In the genomic region with DNA sequence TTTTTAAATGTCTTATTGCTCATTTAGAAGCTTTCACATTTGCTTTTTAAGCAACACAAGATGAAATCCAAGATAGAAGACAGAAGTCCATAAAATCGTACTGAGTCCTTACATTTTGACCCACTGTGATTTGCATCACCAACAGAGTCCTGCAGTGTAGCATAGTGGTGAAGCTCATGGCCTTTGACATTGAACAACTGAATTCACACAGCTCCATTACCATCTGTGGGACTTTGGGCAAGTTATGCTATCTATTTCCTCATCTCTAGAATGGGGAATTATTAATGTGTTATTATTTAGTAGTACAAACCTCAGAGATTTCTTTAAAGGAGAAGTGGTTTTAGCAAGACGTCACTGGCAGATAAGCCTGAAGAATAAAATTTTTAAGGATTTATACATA, we compare ENCODE assay signal across 20 cellular contexts. TPM values are rescaled to one million over a fixed set of nuclear protein-coding genes. Genes with fewer than 3 reads are reported as not detected.
A peak's percentile ranks its signal among the peaks of the same experiment; 100 is the strongest.
DNase-seq lines count a peak whose midpoint lies in the region; ATAC-seq and TF ChIP-seq lines count a peak whose summit lies in the region.
"Had no signal": no experiment of that assay in that cellular context is flagged by ENCODE, and none has a peak within 500 bp of the region (broad histone marks: within the 10 kb centered on the region; RNA-seq: fewer than 3 reads in every experiment).

No MANE protein-coding gene starts in this region.

- H3K27ac Mint-ChIP-seq in activated T-cell treated with anti-CD3 and anti-CD28 coated beads, Interleukin-2, amount 50 U/mL, for 24 hours: peak overlapping the region; percentile 93
- H3K27ac Mint-ChIP-seq in activated naive CD8-positive, alpha-beta T cell treated with anti-CD3 and anti-CD28 coated beads, Interleukin-2, amount 10 ng/mL, durations not matched to agents 7 days and 5 days: peak overlapping the region; percentile 76
- peak overlapping the region in 1 of 2 donors; percentile 96 for H3K27ac Mint-ChIP-seq in natural killer cell
- H3K27ac Mint-ChIP-seq: endodermal cell had no signal

- H3K9me3 ChIP-seq in MM.1S (replicated peaks; ENCODE audit: insufficient read depth, low read length): no peaks in the 10 kb centered on the region
- H3K9me3 ChIP-seq: breast epithelium, sigmoid colon had no signal

- peaks cover 52% of the 10 kb centered on the region for H3K4me1 ChIP-seq in MM.1S (ENCODE audit: low read length)
- H3K4me1 ChIP-seq: breast epithelium, sigmoid colon had no signal

- peaks cover 98% of the 10 kb centered on the region for H3F3A ChIP-seq in MM.1S (ENCODE audit: insufficient read depth, low read length)

- peak overlapping the region; percentile 100 for H3K27ac ChIP-seq in MM.1S (ENCODE audit: low read length)
- H3K27ac ChIP-seq: HL-60, sigmoid colon had no signal

- H4K20me1 ChIP-seq in MM.1S (ENCODE audit: insufficient read depth, low read length): no peaks in the 10 kb centered on the region

- ATAC-seq in activated naive CD8-positive, alpha-beta T cell treated with anti-CD3 and anti-CD28 coated beads, Interleukin-2, amount 10 ng/mL, durations not matched to agents 7 days and 5 days (ENCODE audit: low read depth): no peak
- no peak for ATAC-seq in natural killer cell

- H2AFZ ChIP-seq in MM.1S (ENCODE audit: low read length): no peak overlapping the region

- H3K4me1 Mint-ChIP-seq in activated T-cell treated with anti-CD3 and anti-CD28 coated beads, Interleukin-2, amount 50 U/mL, for 24 hours (ENCODE audit: low read depth): peaks cover 90% of the 10 kb centered on the region
- H3K4me1 Mint-ChIP-seq in activated naive CD8-positive, alpha-beta T cell treated with anti-CD3 and anti-CD28 coated beads, Interleukin-2, amount 10 ng/mL, durations not matched to agents 7 days and 5 days: peaks cover 71% of the 10 kb centered on the region
- H3K4me1 Mint-ChIP-seq in natural killer cell: peaks cover 86 to 87% of the 10 kb centered on the region in 2 donors

- peaks cover 98% of the 10 kb centered on the region for H3K79me2 ChIP-seq in MM.1S (ENCODE audit: low read length)

- H3K4me2 ChIP-seq in MM.1S (ENCODE audit: low read depth, low read length): peak overlapping the region; percentile 89

- intact Hi-C loops in natural killer cell (cut with micrococcal nuclease): loop anchor here (10.0 kb wide), 3 partner anchors 182 to 1012 kb away; partner anchors contain the start of genes HERC3, PPM1K and TIGD2

- H3K9me2 ChIP-seq in MM.1S (replicated peaks; ENCODE audit: insufficient read depth, low read length): no peaks in the 10 kb centered on the region

- peak overlapping the region; percentile 96 for H3K9ac ChIP-seq in MM.1S (ENCODE audit: low read length)

- no peaks in the 10 kb centered on the region for H3K36me3 ChIP-seq in MM.1S (replicated peaks; ENCODE audit: insufficient read depth, low read length)
- H3K36me3 ChIP-seq: breast epithelium, sigmoid colon had no signal

- H3K36me3 Mint-ChIP-seq in activated T-cell treated with anti-CD3 and anti-CD28 coated beads, Interleukin-2, amount 50 U/mL, for 24 hours (ENCODE audit: low read depth): peaks cover 6% of the 10 kb centered on the region
- peaks cover 17% of the 10 kb centered on the region for H3K36me3 Mint-ChIP-seq in activated naive CD8-positive, alpha-beta T cell treated with anti-CD3 and anti-CD28 coated beads, Interleukin-2, amount 10 ng/mL, durations not matched to agents 7 days and 5 days
- no peaks in the 10 kb centered on the region for H3K36me3 Mint-ChIP-seq in natural killer cell

- no peaks in the 10 kb centered on the region for H3K27me3 Mint-ChIP-seq in activated T-cell treated with anti-CD3 and anti-CD28 coated beads, Interleukin-2, amount 50 U/mL, for 24 hours
- H3K27me3 Mint-ChIP-seq in activated naive CD8-positive, alpha-beta T cell treated with anti-CD3 and anti-CD28 coated beads, Interleukin-2, amount 10 ng/mL, durations not matched to agents 7 days and 5 days: no peaks in the 10 kb centered on the region
- H3K27me3 Mint-ChIP-seq in natural killer cell (ENCODE audit: low read depth in 2 of 2): no peaks in the 10 kb centered on the region

- no peaks in the 10 kb centered on the region for H3K27me3 ChIP-seq in MM.1S (replicated peaks; ENCODE audit: insufficient read depth, low read length)
- H3K27me3 ChIP-seq: breast epithelium, sigmoid colon had no signal

- H3K9me3 Mint-ChIP-seq in activated T-cell treated with anti-CD3 and anti-CD28 coated beads, Interleukin-2, amount 50 U/mL, for 24 hours: no peaks in the 10 kb centered on the region
- H3K9me3 Mint-ChIP-seq in activated naive CD8-positive, alpha-beta T cell treated with anti-CD3 and anti-CD28 coated beads, Interleukin-2, amount 10 ng/mL, durations not matched to agents 7 days and 5 days: no peaks in the 10 kb centered on the region
- H3K9me3 Mint-ChIP-seq in natural killer cell: peaks cover 0 to under 1% of the 10 kb centered on the region in 2 donors

- H3K4me3 ChIP-seq in MM.1S (ENCODE audit: low read length): peak overlapping the region; percentile 65
- H3K4me3 ChIP-seq: breast epithelium, lung, sigmoid colon had no signal

- no peak for TF ChIP-seq CTCF in MM.1S (IDR thresholded peaks at IDR 0.05; ENCODE audit: low read length)
- TF ChIP-seq CTCF in natural killer cell (IDR thresholded peaks at IDR 0.05): no peak

- POLR2A ChIA-PET in activated naive CD8-positive, alpha-beta T cell treated with anti-CD3 and anti-CD28 coated beads, Interleukin-2, amount 10 ng/mL, durations not matched to agents 7 days and 5 days (lab: Charles Lee): no interaction called here

- H3K4me3 Mint-ChIP-seq in activated T-cell treated with anti-CD3 and anti-CD28 coated beads, Interleukin-2, amount 50 U/mL, for 24 hours: peak overlapping the region; percentile 21
- peak overlapping the region; percentile 43 for H3K4me3 Mint-ChIP-seq in activated naive CD8-positive, alpha-beta T cell treated with anti-CD3 and anti-CD28 coated beads, Interleukin-2, amount 10 ng/mL, durations not matched to agents 7 days and 5 days
- peak overlapping the region; percentile 74 for H3K4me3 Mint-ChIP-seq in natural killer cell
- H3K4me3 Mint-ChIP-seq: endodermal cell had no signal

- no peak for DNase-seq in activated T-cell treated with anti-CD3 and anti-CD28 coated beads, Interleukin-2, amount 50 U/mL, for 24 hours
- DNase-seq in activated T-cell treated with anti-CD3 and anti-CD28 coated beads, Interleukin-2, amount 50 U/mL, for 48 hours: no peak
- DNase-seq in MM.1S: peak; percentile 54
- DNase-seq in activated naive CD8-positive, alpha-beta T cell treated with anti-CD3 and anti-CD28 coated beads, Interleukin-2, amount 10 ng/mL, durations not matched to agents 7 days and 5 days: no peak
- DNase-seq in natural killer cell: no peak
- DNase-seq in DMS 273 treated with DMSO at 0.1 percent for 48 hours (lab: John Stamatoyannopoulos, UW): no peak
- DNase-seq in occipital lobe (lab: John Stamatoyannopoulos, UW): no peak
- DNase-seq in globus pallidus (ENCODE audit: low spot score): no peak
- DNase-seq: activated effector memory CD4-positive, alpha-beta T cell treated with anti-CD3 and anti-CD28 coated beads, Interleukin-2, amount 50 U/mL, for 16 hours; endodermal cell; KBM-7; NCI-H1436; NCI-H524; sigmoid colon; stimulated activated CD4-positive, alpha-beta T cell treated with anti-CD3 and anti-CD28 coated beads, Interleukin-4, amount 100 ng/mL, for 1 hour; trophoblast cell had no signal

RNA-seq across cellular contexts. Expression of gene GPRIN3, which starts 10.7 kb away (rescaled TPM):
- total RNA-seq in activated naive CD8-positive, alpha-beta T cell treated with anti-CD3 and anti-CD28 coated beads, Interleukin-2, amount 10 ng/mL, durations not matched to agents 7 days and 5 days: 10 to 100 TPM; 23.9 to 25.5 TPM
- total RNA-seq in natural killer cell (10 to 100 TPM; 48.3 to 50.7 (median 48.5) TPM), occipital lobe (31.2 TPM)
- total RNA-seq: RPMI7951 had no signal

Comparison
In these comparisons a context has a peak if more than half of its experiments do, and no peak if none do; other contexts are left out.
1. H3K4me3 Mint-ChIP-seq: peak in every context shown above with its lines; median percentile 74 in natural killer cell; 43 in activated naive CD8-positive, alpha-beta T cell treated with anti-CD3 and anti-CD28 coated beads, Interleukin-2, amount 10 ng/mL, durations not matched to agents 7 days and 5 days; 21 in activated T-cell treated with anti-CD3 and anti-CD28 coated beads, Interleukin-2, amount 50 U/mL, for 24 hours.